In the genomic region with DNA sequence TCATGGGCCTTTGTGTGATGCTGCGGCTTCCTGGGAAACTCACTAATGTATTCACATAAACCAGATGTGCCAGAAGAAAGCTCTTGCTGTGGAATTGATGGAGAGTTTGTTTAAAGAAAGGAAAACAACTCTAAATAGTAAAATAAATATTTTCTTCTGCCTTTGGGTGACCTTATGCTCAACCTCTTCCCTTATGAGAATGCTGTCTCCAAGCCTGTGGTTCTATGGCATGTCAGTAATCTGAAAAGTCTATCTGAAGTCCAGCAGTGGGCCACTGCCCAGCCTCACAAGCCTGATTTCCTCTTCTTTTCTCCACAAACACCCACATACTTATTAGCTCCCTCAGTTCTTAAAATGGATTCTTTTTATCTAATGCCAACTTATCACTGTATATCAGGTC, we compare ENCODE assay signal across 14 cellular contexts. TPM values are rescaled to one million over a fixed set of nuclear protein-coding genes. Genes with fewer than 3 reads are reported as not detected.
A peak's percentile ranks its signal among the peaks of the same experiment; 100 is the strongest.
DNase-seq lines count a peak whose midpoint lies in the region; ATAC-seq and TF ChIP-seq lines count a peak whose summit lies in the region.
"Had no signal": no experiment of that assay in that cellular context is flagged by ENCODE, and none has a peak within 500 bp of the region (broad histone marks: within the 10 kb centered on the region; RNA-seq: fewer than 3 reads in every experiment).

No MANE protein-coding gene starts in this region.

- no peaks in the 10 kb centered on the region for H3K36me3 ChIP-seq in IMR-90 (ENCODE audit: control insufficient read depth, insufficient read depth, low read length)
- no peaks in the 10 kb centered on the region for H3K36me3 ChIP-seq in muscle layer of duodenum (ENCODE audit: control insufficient read depth in 1 of 2, insufficient read depth in 2 of 2, low read length in 2 of 2)
- H3K36me3 ChIP-seq: colonic mucosa had no signal

- no peak overlapping the region for H3T11ph ChIP-seq in H9 (ENCODE audit: low read length)

- dilution Hi-C loops in IMR-90 (cut with HindIII; ENCODE audit: low sequenced_read_pairs, unreplicated experiment) = no loop called here

- no peak overlapping the region for H4K8ac ChIP-seq in IMR-90 (ENCODE audit: low read depth in 2 of 2, low read length in 2 of 2)
- no peak overlapping the region for H4K8ac ChIP-seq in H9 (replicated peaks; ENCODE audit: insufficient read length, low read depth, low read length)

- TF ChIP-seq CTCF in IMR-90 (conservative IDR thresholded peaks at IDR 0.05; ENCODE audit: low read depth, low read length) = no peak
- no peak for TF ChIP-seq CTCF in chondrocyte (IDR thresholded peaks at IDR 0.05)
- TF ChIP-seq CTCF in H9 (conservative IDR thresholded peaks at IDR 0.05) = no peak

- POLR2A ChIA-PET in IMR-90 (lab: Charles Lee; ENCODE audit: unreplicated experiment) = no interaction called here

- H4K91ac ChIP-seq in IMR-90 (ENCODE audit: insufficient read depth, low read depth, low read length) = no peak overlapping the region
- no peak overlapping the region for H4K91ac ChIP-seq in H9 (ENCODE audit: insufficient read length, low read depth, low read length)

- H4K5ac ChIP-seq in IMR-90 (ENCODE audit: low read depth, low read length) (no peak overlapping the region), H9 (ENCODE audit: insufficient read length, low read depth, low read length) (no peak overlapping the region)

- DNase-seq in IMR-90 (peak; percentile 65), chondrocyte (ENCODE audit: low spot score) (no peak), NCI-H524 (lab: John Stamatoyannopoulos, UW) (no peak), NCI-H1105 (lab: John Stamatoyannopoulos, UW) (no peak), H9 (no peak), Right ventricle myocardium inferior (ENCODE audit: missing footprints) (no peak)
- DNase-seq: activated CD8-positive, alpha-beta T cell treated with anti-CD3 and anti-CD28 coated beads, Interleukin-2, amount 10 ng/mL, durations not matched to agents 7 days and 5 days; activated naive CD4-positive, alpha-beta T cell; Caco-2; colonic mucosa; NCI-H1048; NCI-H524 treated with DMSO at 0.1 percent for 48 hours; Right ventricle myocardium superior had no signal

- H3K14ac ChIP-seq in IMR-90 (replicated peaks; ENCODE audit: low read depth, low read length) (no peak overlapping the region), H9 (ENCODE audit: insufficient read depth, low read length) (no peak overlapping the region)

- H3K4me2 ChIP-seq in IMR-90 (ENCODE audit: low read depth, low read length) (no peak overlapping the region), H9 (ENCODE audit: insufficient read depth, insufficient read length, low read length) (no peak overlapping the region)

- H3K4me3 ChIP-seq in IMR-90 (ENCODE audit: insufficient read depth, low read depth, low read length) = no peak overlapping the region
- no peak overlapping the region for H3K4me3 ChIP-seq in muscle layer of duodenum (ENCODE audit: low read depth in 1 of 2, low read length in 2 of 2)
- H3K4me3 ChIP-seq: colonic mucosa had no signal

- H3K27me3 ChIP-seq in IMR-90 (ENCODE audit: control insufficient read depth, insufficient read depth, low read length) (no peaks in the 10 kb centered on the region), muscle layer of duodenum (ENCODE audit: low read depth, low read length) (no peaks in the 10 kb centered on the region), H9 (ENCODE audit: insufficient read depth, low read length) (no peaks in the 10 kb centered on the region)
- H3K27me3 ChIP-seq: colonic mucosa had no signal

- H2BK120ac ChIP-seq in IMR-90 (ENCODE audit: low read depth, low read length) (no peak overlapping the region), H9 (ENCODE audit: low read depth, low read length, poor library complexity, severe bottlenecking) (no peak overlapping the region)

- H3K4ac ChIP-seq in IMR-90 (ENCODE audit: low read depth, low read length) = no peak overlapping the region
- no peak overlapping the region for H3K4ac ChIP-seq in H9 (ENCODE audit: low read depth, low read length)

- no peaks in the 10 kb centered on the region for H3K79me2 ChIP-seq in H9 (ENCODE audit: insufficient read depth, low read length)

- H3K18ac ChIP-seq in IMR-90 (ENCODE audit: low read depth, low read length) (no peak overlapping the region), H9 (ENCODE audit: insufficient read length, low read depth, low read length) (no peak overlapping the region)

- no peak overlapping the region for H2AFZ ChIP-seq in IMR-90 (replicated peaks; ENCODE audit: low read length, poor library complexity)
- no peak overlapping the region for H2AFZ ChIP-seq in H9 (ENCODE audit: low read length)

- H3K9me3 Mint-ChIP-seq in chondrocyte (ENCODE audit: low read depth) (no peaks in the 10 kb centered on the region), H9 (peaks cover 0 to 2% of the 10 kb centered on the region in 2 experiments; a peak in 1 of 5 replicates)

- intact Hi-C loops in IMR-90 (cut with micrococcal nuclease) (loop anchor here (2.0 kb wide), 1 partner anchor 70 kb away; no protein-coding TSS in a partner anchor), Right ventricle myocardium inferior (cut with DNase I) (no loop called here)

- peaks cover 6% of the 10 kb centered on the region for H3K9me1 ChIP-seq in IMR-90 (ENCODE audit: insufficient read depth, low read length)

- H2BK5ac ChIP-seq in IMR-90 (ENCODE audit: low read depth, low read length, poor library complexity, severe bottlenecking) = no peak overlapping the region
- no peak overlapping the region for H2BK5ac ChIP-seq in H9 (ENCODE audit: insufficient read length, low read length)

- H3K23me2 ChIP-seq in H9 (ENCODE audit: insufficient read length, low read depth, low read length, poor library complexity, severe bottlenecking) = no peaks in the 10 kb centered on the region

- H2BK12ac ChIP-seq in H9 (ENCODE audit: insufficient read length, low read depth, low read length) = no peak overlapping the region

- H3K79me1 ChIP-seq in IMR-90 (ENCODE audit: low read depth in 1 of 2, low read length in 2 of 2) (no peaks in the 10 kb centered on the region), H9 (ENCODE audit: insufficient read depth, low read depth, low read length, poor library complexity, severe bottlenecking) (no peaks in the 10 kb centered on the region)

- CTCF ChIA-PET in IMR-90 (lab: Yijun Ruan, JAX) = interaction anchor here (1.3 kb wide), 1 partner anchor 93 kb away, joined by 3 read pairs; no protein-coding TSS in a partner anchor

- peaks cover 10% of the 10 kb centered on the region for H3K4me1 ChIP-seq in IMR-90 (ENCODE audit: control insufficient read depth, insufficient read depth, low read length)
- H3K4me1 ChIP-seq in muscle layer of duodenum (ENCODE audit: control insufficient read depth in 1 of 2, insufficient read depth in 2 of 2, low read length in 2 of 2) = no peaks in the 10 kb centered on the region
- no peaks in the 10 kb centered on the region for H3K4me1 ChIP-seq in H9 (ENCODE audit: insufficient read depth, low read length)
- H3K4me1 ChIP-seq: colonic mucosa had no signal

- ATAC-seq in IMR-90 (ENCODE audit: low read depth) (peak; percentile 82), Right ventricle myocardium inferior (no peak)
- ATAC-seq: activated CD8-positive, alpha-beta T cell treated with anti-CD3 and anti-CD28 coated beads, Interleukin-2, amount 10 ng/mL, durations not matched to agents 7 days and 5 days had no signal

- peak overlapping the region; percentile 72 for H3K27ac Mint-ChIP-seq in chondrocyte (ENCODE audit: unreplicated experiment)
- no peak overlapping the region for H3K27ac Mint-ChIP-seq in H9
- H3K27ac Mint-ChIP-seq: activated CD8-positive, alpha-beta T cell treated with anti-CD3 and anti-CD28 coated beads, Interleukin-2, amount 10 ng/mL, durations not matched to agents 7 days and 5 days had no signal

- no peak overlapping the region for H2BK15ac ChIP-seq in IMR-90 (ENCODE audit: low read depth, low read length)
- H2BK15ac ChIP-seq in H9 (ENCODE audit: low read depth, low read length) = no peak overlapping the region

- H2BK20ac ChIP-seq in IMR-90 (ENCODE audit: low read depth, low read length) = no peak overlapping the region
- H2BK20ac ChIP-seq in H9 (ENCODE audit: low read depth, low read length, poor library complexity, severe bottlenecking) = no peak overlapping the region

- no TSS peak for BruUV-seq in IMR-90 (replicated peaks; lab: Mats Ljungman, UMichigan)

- H3K36me3 Mint-ChIP-seq in chondrocyte (ENCODE audit: low read depth) (no peaks in the 10 kb centered on the region), H9 (ENCODE audit: insufficient read depth in 1 of 3, low read depth in 3 of 3) (no peaks in the 10 kb centered on the region)

- H3K56ac ChIP-seq in IMR-90 (ENCODE audit: extremely low read depth, insufficient read depth, low read length) = no peak overlapping the region
- H3K56ac ChIP-seq in H9 (ENCODE audit: insufficient read length, low read depth, low read length) = no peak overlapping the region

- no CpG with 5 or more reads among the region's 1 CpG for WGBS in IMR-90 (ENCODE audit: extremely low coverage in 2 of 2, insufficient read length in 1 of 2), 2 experiments
- no CpG with 5 or more reads among the region's 1 CpG for WGBS in H9 (ENCODE audit: extremely low coverage, insufficient read length, low lambda C conversion rate)

- no peak overlapping the region for H3K23ac ChIP-seq in IMR-90 (ENCODE audit: low read depth, low read length)
- H3K23ac ChIP-seq in H9 (ENCODE audit: insufficient read length, low read depth, low read length) = no peak overlapping the region

- H3K9ac ChIP-seq in IMR-90 (ENCODE audit: low read depth, low read length) (no peak overlapping the region), H9 (ENCODE audit: extremely low read depth, insufficient read length, low read length) (no peak overlapping the region)

- TF ChIP-seq RAD21 in IMR-90 (IDR thresholded peaks at IDR 0.05; ENCODE audit: low read length) = no peak

- H4K20me1 ChIP-seq in IMR-90 (ENCODE audit: insufficient read depth, low read length) = no peaks in the 10 kb centered on the region
- H4K20me1 ChIP-seq in H9 (ENCODE audit: control insufficient read depth, insufficient read depth, insufficient read length) = no peaks in the 10 kb centered on the region

- peaks cover 67% of the 10 kb centered on the region for H3K4me1 Mint-ChIP-seq in chondrocyte (ENCODE audit: low read depth)
- no peaks in the 10 kb centered on the region for H3K4me1 Mint-ChIP-seq in H9

- no peaks in the 10 kb centered on the region for H3K27me3 Mint-ChIP-seq in chondrocyte (ENCODE audit: low read depth)
- H3K27me3 Mint-ChIP-seq in H9 (ENCODE audit: low read depth) = no peaks in the 10 kb centered on the region

- H3K4me3 Mint-ChIP-seq in chondrocyte (ENCODE audit: unreplicated experiment) = peak overlapping the region; percentile 10
- no peak overlapping the region for H3K4me3 Mint-ChIP-seq in H9
- H3K4me3 Mint-ChIP-seq: activated CD8-positive, alpha-beta T cell treated with anti-CD3 and anti-CD28 coated beads, Interleukin-2, amount 10 ng/mL, durations not matched to agents 7 days and 5 days had no signal

- no peak overlapping the region for H2AK9ac ChIP-seq in IMR-90 (replicated peaks; ENCODE audit: low read depth, low read length, poor library complexity)

- H3K9me3 ChIP-seq in IMR-90 (ENCODE audit: control insufficient read depth, insufficient read depth, low read length) = no peaks in the 10 kb centered on the region
- H3K9me3 ChIP-seq in muscle layer of duodenum (ENCODE audit: control insufficient read depth in 1 of 2, low read length in 2 of 2) = no peaks in the 10 kb centered on the region
- no peaks in the 10 kb centered on the region for H3K9me3 ChIP-seq in H9 (ENCODE audit: control insufficient read depth, low read depth, low read length)
- H3K9me3 ChIP-seq: Caco-2, colonic mucosa had no signal

- no peak for TF ChIP-seq POLR2A in IMR-90 (IDR thresholded peaks at IDR 0.05; ENCODE audit: low read depth, low read length)

- H2AK5ac ChIP-seq in IMR-90 (ENCODE audit: low read depth, low read length) (no peak overlapping the region; the same call in 1 of the 2 replicates), H9 (ENCODE audit: insufficient read length, low read length) (no peak overlapping the region)

- H3K27ac ChIP-seq in IMR-90 (ENCODE audit: insufficient read depth, low read length) = no peak overlapping the region
- peak overlapping the region; percentile 65 for H3K27ac ChIP-seq in muscle layer of duodenum (ENCODE audit: low read length)
- no peak overlapping the region for H3K27ac ChIP-seq in H9 (ENCODE audit: insufficient read length, low read depth, low read length)
- H3K27ac ChIP-seq: colonic mucosa had no signal

- in situ Hi-C loops in IMR-90 (cut with MboI; ENCODE audit: low sequenced_read_pairs) = no loop called here

RNA-seq across cellular contexts. Expression of a gene that starts 49.9 kb away (rescaled TPM):
- total RNA-seq in IMR-90 (2012; rRNA removed) = 27.2 and 28.7 TPM in 2 replicates
- 8.0 and 10.6 TPM in 2 replicates for polyA plus RNA-seq in IMR-90 (2012; rRNA removed)
- 2.4 and 2.9 TPM in 2 replicates for polyA plus RNA-seq in IMR-90 (2012; cell fraction: cytosol; rRNA removed)
- polyA plus RNA-seq in IMR-90 (2012; cell fraction: nucleus; rRNA removed; ENCODE audit: low replicate concordance) = 4.0 and 19.6 TPM in 2 replicates
- 70.3 to 138 TPM (median 133 TPM) in 3 replicates for total RNA-seq in chondrocyte
- 13.2 and 14.1 TPM in 2 replicates for total RNA-seq in H9 (2021)
- total RNA-seq in Right ventricle myocardium inferior = 127 TPM
